ENCODE assay signal across 3 cellular contexts in the genomic region with DNA sequence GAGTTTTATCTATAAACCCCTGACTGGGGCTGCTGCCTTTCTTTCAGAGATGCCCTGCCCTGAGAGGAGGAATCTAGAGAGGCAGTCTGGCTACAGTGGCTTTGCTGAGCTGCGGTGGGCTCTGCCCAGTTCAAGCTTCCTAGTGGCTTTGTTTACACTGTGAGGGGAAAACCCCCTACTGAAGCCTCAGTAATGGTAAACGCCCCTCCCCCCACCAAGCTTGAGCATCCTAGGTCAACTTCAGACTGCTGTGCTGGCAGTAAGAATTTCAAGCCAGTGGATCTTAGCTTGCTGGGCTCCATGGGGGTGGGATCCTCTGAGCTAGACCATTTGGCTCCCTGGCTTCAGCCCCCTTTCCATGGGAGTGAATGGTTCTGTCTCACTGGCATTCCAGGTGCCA. TPM values are rescaled to one million over a fixed set of nuclear protein-coding genes. Genes with fewer than 3 reads are reported as not detected.
"Had no signal": no experiment of that assay in that cellular context is flagged by ENCODE, and none has a peak within 500 bp of the region (broad histone marks: within the 10 kb centered on the region; RNA-seq: fewer than 3 reads in every experiment).

No MANE protein-coding gene starts in this region.

RNA-seq across cellular contexts. Expression of a gene that starts 44.1 kb away (rescaled TPM):
- total RNA-seq: endothelial cell of umbilical vein, fibroblast of lung had no signal
- polyA plus RNA-seq: endothelial cell of umbilical vein, foreskin keratinocyte had no signal
